Comparison of ENCODE assay signal across 16 cellular contexts in genomic region chr2:136057802-136058140, GRCh38.
DNase-seq lines count a peak whose midpoint lies in the region; ATAC-seq and TF ChIP-seq lines count a peak whose summit lies in the region.
"Had no signal": no experiment of that assay in that cellular context is flagged by ENCODE, and none has a peak within 500 bp of the region (broad histone marks: within the 10 kb centered on the region; RNA-seq: fewer than 3 reads in every experiment).

No MANE protein-coding gene starts in this region.

- peaks cover 0 to 9% of the 10 kb centered on the region in 2 donors for H3K4me1 ChIP-seq in left lung
- H3K4me1 ChIP-seq in gastroesophageal sphincter, result no peaks in the 10 kb centered on the region
- H3K4me1 ChIP-seq: A549, Caco-2, testis had no signal

- intact Hi-C loops in left lung (cut with DNase I), result no loop called here

- no peak for TF ChIP-seq EP300 in gastroesophageal sphincter (IDR thresholded peaks at IDR 0.05)

- no peak overlapping the region for H3K27ac ChIP-seq in left lung
- no peak overlapping the region for H3K27ac ChIP-seq in gastroesophageal sphincter
- H3K27ac ChIP-seq: A549, testis had no signal

- TF ChIP-seq CTCF in left lung (IDR thresholded peaks at IDR 0.05) (no peak), gastroesophageal sphincter (IDR thresholded peaks at IDR 0.05) (no peak)

- peaks cover 55% of the 10 kb centered on the region for H3K4me1 Mint-ChIP-seq in T-helper 2 cell treated with Interferon-gamma antibody and Interleukin-4, amounts not matched to agents 5 μg/mL and 100 μg/mL, for 36 hours (ENCODE audit: low read depth)

- H3K9me3 ChIP-seq in left lung, result no peaks in the 10 kb centered on the region
- no peaks in the 10 kb centered on the region for H3K9me3 ChIP-seq in gastroesophageal sphincter
- H3K9me3 ChIP-seq: A549, Caco-2, testis had no signal

- H3K27me3 ChIP-seq in left lung (no peaks in the 10 kb centered on the region), gastroesophageal sphincter (no peaks in the 10 kb centered on the region)
- H3K27me3 ChIP-seq: testis had no signal

- WGBS in gastroesophageal sphincter (ENCODE audit: low coverage in 1 of 2), 2 donors, result 93% methylated on average over 1 of the region's 1 CpG; no CpG with 5 or more reads in 1 of the 2 donors

- H3K27me3 Mint-ChIP-seq in T-helper 2 cell treated with Interferon-gamma antibody and Interleukin-4, amounts not matched to agents 5 μg/mL and 100 μg/mL, for 36 hours (ENCODE audit: low read depth), result no peaks in the 10 kb centered on the region

- peaks cover 11% of the 10 kb centered on the region for H3K36me3 Mint-ChIP-seq in T-helper 2 cell treated with Interferon-gamma antibody and Interleukin-4, amounts not matched to agents 5 μg/mL and 100 μg/mL, for 36 hours (ENCODE audit: low read depth)

- ATAC-seq in left lung, result peak; percentile 32
- no peak for ATAC-seq in HG03097 (IDR thresholded peaks at IDR 0.05; ENCODE audit: low FRiP score, unreplicated experiment)
- ATAC-seq in GM21529 (IDR thresholded peaks at IDR 0.05; ENCODE audit: unreplicated experiment), result no peak
- no peak for ATAC-seq in gastroesophageal sphincter
- ATAC-seq: A549, left ventricle myocardium superior had no signal

- in situ Hi-C loops in KBM-7 (cut with MboI; ENCODE audit: low pct_unique_long_range_greater_than_20kb, low sequenced_read_pairs), result no loop called here

- H3K36me3 ChIP-seq in left lung (no peaks in the 10 kb centered on the region), gastroesophageal sphincter (no peaks in the 10 kb centered on the region)

- no peak for TF ChIP-seq POLR2A in gastroesophageal sphincter (IDR thresholded peaks at IDR 0.05)

- no peak for DNase-seq in T-helper 2 cell treated with Interferon-gamma antibody and Interleukin-4, amounts not matched to agents 5 μg/mL and 100 μg/mL, for 36 hours (ENCODE audit: low spot score)
- no peak for DNase-seq in T-helper 2 cell
- peak; percentile 68 for DNase-seq in KBM-7
- DNase-seq in SKM-1 treated with dmso at 0.1 percent for 144 hours (lab: John Stamatoyannopoulos, UW; ENCODE audit: unreplicated experiment), result peak; percentile 35
- DNase-seq in left lung, result no peak
- DNase-seq: amygdala, Caco-2, foreskin melanocyte, left ventricle myocardium superior, NCI-H1694, NCI-H446 treated with DMSO at 0.1 percent for 48 hours, testis had no signal

- peak overlapping the region; percentile 93 for H3K27ac Mint-ChIP-seq in T-helper 2 cell treated with Interferon-gamma antibody and Interleukin-4, amounts not matched to agents 5 μg/mL and 100 μg/mL, for 36 hours

- H3K9me3 Mint-ChIP-seq in T-helper 2 cell treated with Interferon-gamma antibody and Interleukin-4, amounts not matched to agents 5 μg/mL and 100 μg/mL, for 36 hours, result peaks cover 4% of the 10 kb centered on the region

- no peak overlapping the region for H3K4me3 ChIP-seq in left lung
- H3K4me3 ChIP-seq in gastroesophageal sphincter, result no peak overlapping the region
- H3K4me3 ChIP-seq: A549, testis had no signal

- peak overlapping the region; percentile 64 for H3K4me3 Mint-ChIP-seq in T-helper 2 cell treated with Interferon-gamma antibody and Interleukin-4, amounts not matched to agents 5 μg/mL and 100 μg/mL, for 36 hours

Comparison
In these comparisons a context has a peak if more than half of its experiments do, and no peak if none do; other contexts are left out.
1. DNase-seq: peak in KBM-7 (single experiment) and SKM-1 treated with dmso at 0.1 percent for 144 hours (single experiment); none in T-helper 2 cell treated with Interferon-gamma antibody and Interleukin-4, amounts not matched to agents 5 μg/mL and 100 μg/mL, for 36 hours (single experiment), T-helper 2 cell (0 of 5) and left lung (0 of 2).